Comparison of ENCODE assay signal across 26 cellular contexts in genomic region chr9:76773051-76773450, GRCh38. TPM values are rescaled to one million over a fixed set of nuclear protein-coding genes. Genes with fewer than 3 reads are reported as not detected.
DNase-seq lines count a peak whose midpoint lies in the region; TF ChIP-seq lines count a peak whose summit lies in the region.
"Had no signal": no experiment of that assay in that cellular context is flagged by ENCODE, and none has a peak within 500 bp of the region (broad histone marks: within the 10 kb centered on the region; RNA-seq: fewer than 3 reads in every experiment).

No MANE protein-coding gene starts in this region.

- H3K27me3 ChIP-seq in tibial artery (no peaks in the 10 kb centered on the region), mesendoderm (ENCODE audit: insufficient read depth, low read length, poor library complexity) (no peaks in the 10 kb centered on the region)
- H3K27me3 ChIP-seq: left lung, sigmoid colon had no signal

- H2BK5ac ChIP-seq in mesendoderm (ENCODE audit: low read length), result no peak overlapping the region

- H3K36me3 ChIP-seq in tibial artery (no peaks in the 10 kb centered on the region), mesendoderm (ENCODE audit: control insufficient read depth, insufficient read depth, low read length) (no peaks in the 10 kb centered on the region)
- H3K36me3 ChIP-seq: left lung, sigmoid colon had no signal

- H2AK5ac ChIP-seq in mesendoderm (ENCODE audit: low read length), result no peak overlapping the region

- no peak overlapping the region for H3K18ac ChIP-seq in mesendoderm (ENCODE audit: low read length)

- no peak overlapping the region for H3K56ac ChIP-seq in mesendoderm (ENCODE audit: low read length)

- in situ Hi-C loops in GM13976 (cut with MboI; ENCODE audit: low sequenced_read_pairs, unreplicated experiment), result no loop called here

- no peak overlapping the region for H3K4ac ChIP-seq in mesendoderm (ENCODE audit: low read depth, low read length)

- no peak overlapping the region for H2BK15ac ChIP-seq in mesendoderm (replicated peaks; ENCODE audit: low read depth)

- no peak overlapping the region for H2BK120ac ChIP-seq in mesendoderm (ENCODE audit: low read depth, low read length)

- H3K4me2 ChIP-seq in mesendoderm (ENCODE audit: low read length), result no peak overlapping the region

- TF ChIP-seq CTCF in tibial artery (IDR thresholded peaks at IDR 0.05), result no peak
- no peak for TF ChIP-seq CTCF in GM13976 (IDR thresholded peaks at IDR 0.05; ENCODE audit: borderline replicate concordance, control extremely low read depth, extremely low read depth, insufficient read depth, missing control alignments)

- no peak overlapping the region for H3K23ac ChIP-seq in mesendoderm (ENCODE audit: low read length)

- no peak overlapping the region for H4K8ac ChIP-seq in mesendoderm (ENCODE audit: low read depth, low read length)

- intact Hi-C loops in tibial artery (cut with DNase I; ENCODE audit: low total_unique reads), result no loop called here

- no peak overlapping the region for H4K5ac ChIP-seq in mesendoderm (ENCODE audit: low read length)

- no peak overlapping the region for H3K9ac ChIP-seq in mesendoderm (ENCODE audit: low read length)

- H3K4me1 ChIP-seq in tibial artery (peaks cover 0 to 60% (median 6%) of the 10 kb centered on the region in 4 donors), mesendoderm (ENCODE audit: control insufficient read depth, low read depth, low read length) (no peaks in the 10 kb centered on the region)
- H3K4me1 ChIP-seq: left lung had no signal

- WGBS in mesendoderm (ENCODE audit: extremely low coverage, insufficient coverage, low lambda C conversion rate), result no CpG with 5 or more reads among the region's 3 CpGs

- H3K79me2 ChIP-seq in mesendoderm (ENCODE audit: control insufficient read depth, insufficient read depth, low read length), result no peaks in the 10 kb centered on the region

- no peaks in the 10 kb centered on the region for H3K9me3 ChIP-seq in tibial artery
- H3K9me3 ChIP-seq: left lung, mucosa of descending colon, sigmoid colon had no signal

- H3K4me3 ChIP-seq in tibial artery (no peak overlapping the region), mesendoderm (ENCODE audit: low read length) (no peak overlapping the region)
- H3K4me3 ChIP-seq: GM12878, left lung, mucosa of descending colon, sigmoid colon had no signal

- H3K79me1 ChIP-seq in mesendoderm (ENCODE audit: low read length), result no peaks in the 10 kb centered on the region

- peak; percentile 4 for DNase-seq in M059J (ENCODE audit: low read depth)
- peak; percentile 16 for DNase-seq in fibroblast of gingiva (ENCODE audit: low read depth)
- peak; percentile 56 for DNase-seq in left kidney (ENCODE audit: low read depth, low spot score)
- no peak for DNase-seq in tibial artery
- DNase-seq in mesendoderm, result no peak
- no peak for DNase-seq in NOMO-1 treated with DMSO at 0.1 percent for 48 hours (lab: John Stamatoyannopoulos, UW; ENCODE audit: unreplicated experiment)
- no peak for DNase-seq in GM13976 (ENCODE audit: low spot score)
- DNase-seq: activated CD8-positive, alpha-beta T cell treated with anti-CD3 and anti-CD28 coated beads for 36 hours; activated naive CD4-positive, alpha-beta T cell treated with Interleukin-2 at 50 U/mL for 16 hours; activated T-cell treated with anti-CD3 and anti-CD28 coated beads, Interleukin-2, amount 50 U/mL, for 1 hour; DMS79; erythroblast; glutamatergic neuron; HFFc6; left lung; mucosa of descending colon; NCI-H1105; NCI-H2029 treated with DMSO at 0.1 percent for 48 hours; NCI-H345; NCI-H82; posterior cingulate gyrus; Right ventricle myocardium superior; sigmoid colon; substantia nigra had no signal

- H3K27ac ChIP-seq in tibial artery (peak overlapping the region; percentile 20 to 26), mesendoderm (ENCODE audit: low read depth, low read length) (no peak overlapping the region)
- H3K27ac ChIP-seq: left lung, sigmoid colon had no signal

RNA-seq across cellular contexts. Expression of gene PCA3, which starts 8.8 kb away (rescaled TPM):
- total RNA-seq in M059J (2014; rRNA removed; shearing (Covaris generic)), result not detected in 2 replicates
- not detected for polyA plus RNA-seq in mesendoderm (2013, experiment 1 of 2)
- not detected for polyA plus RNA-seq in mesendoderm (2013, experiment 2 of 2)
- total RNA-seq: activated CD8-positive, alpha-beta T cell treated with anti-CD3 and anti-CD28 coated beads for 36 hours; GM12878; HepG2; HFFc6; Right ventricle myocardium superior had no signal
- polyA plus RNA-seq: HepG2 had no signal

Comparison
In these comparisons a context has a peak if more than half of its experiments do, and no peak if none do; other contexts are left out.
1. DNase-seq: peak in M059J (single experiment), fibroblast of gingiva (single experiment) and left kidney (single experiment); none in tibial artery (0 of 2), mesendoderm (single experiment), NOMO-1 treated with DMSO at 0.1 percent for 48 hours (single experiment) and GM13976 (single experiment).